In the genomic region with DNA sequence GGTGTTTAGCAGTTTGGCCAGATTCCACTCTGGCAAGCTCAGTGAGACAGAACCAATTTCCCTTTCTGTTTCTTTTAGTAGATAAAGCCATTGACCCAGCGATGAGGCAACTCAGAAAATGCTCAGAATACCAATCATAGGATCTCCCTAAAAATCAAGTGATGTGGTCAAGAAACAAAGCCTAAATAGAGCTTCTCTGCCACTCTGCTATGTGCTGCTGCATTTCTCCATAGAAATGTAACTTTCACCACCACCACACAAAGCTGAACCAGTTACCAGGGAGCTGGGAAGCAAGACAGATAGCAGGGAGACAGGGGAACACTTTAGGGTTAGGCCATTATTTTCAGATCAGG, we compare ENCODE assay signal across 18 cellular contexts.
A peak's percentile ranks its signal among the peaks of the same experiment; 100 is the strongest.
DNase-seq lines count a peak whose midpoint lies in the region; ATAC-seq, FAIRE-seq and TF ChIP-seq lines count a peak whose summit lies in the region.
"Had no signal": no experiment of that assay in that cellular context is flagged by ENCODE, and none has a peak within 500 bp of the region (broad histone marks: within the 10 kb centered on the region; RNA-seq: fewer than 3 reads in every experiment).

No MANE protein-coding gene starts in this region.

- TF ChIP-seq EP300 in K562 (IDR thresholded peaks at IDR 0.05; ENCODE audit: low read length): no peak

- ATAC-seq in K562 (peak; percentile 50), thoracic aorta (ENCODE audit: insufficient number of reproducible peaks, low FRiP score, low read depth) (no peak)
- ATAC-seq: activated CD8-positive, alpha-beta T cell treated with anti-CD3 and anti-CD28 coated beads for 36 hours; GM12878; HCT116; stimulated activated naive B cell treated with anti-CD40 and anti-IgM and Interleukin-4, amounts not matched to agents 10 μg/mL and 1 μg/mL and 100 μg/mL, for 72 hours had no signal

- dilution Hi-C loops in keratinocyte (cut with MboI; ENCODE audit: extremely low pct_ligation_motif_present, low sequenced_read_pairs): no loop called here

- TF ChIP-seq CTCF in K562 (IDR thresholded peaks at IDR 0.05 in 2 of 3, conservative IDR thresholded peaks at IDR 0.05 in 1 of 3; ENCODE audit: insufficient read depth in 2 of 3, low read depth in 1 of 3, low read length in 3 of 3) (no peak), keratinocyte (optimal IDR thresholded peaks at IDR 0.05 in 1 of 3, IDR thresholded peaks at IDR 0.05 in 1 of 3, conservative IDR thresholded peaks at IDR 0.05 in 1 of 3; ENCODE audit: extremely low read depth in 1 of 3, insufficient read depth in 2 of 3, low read length in 3 of 3) (no peak), thoracic aorta (IDR thresholded peaks at IDR 0.05) (no peak)

- in situ Hi-C loops in K562 (cut with MboI): no loop called here

- H3K36me3 ChIP-seq in K562 (ENCODE audit: control insufficient read depth, insufficient read depth, low read length) (no peaks in the 10 kb centered on the region), keratinocyte (ENCODE audit: control insufficient read depth in 2 of 2, extremely low read depth in 1 of 2, insufficient read depth in 2 of 2, low read length in 2 of 2) (no peaks in the 10 kb centered on the region), thoracic aorta (no peaks in the 10 kb centered on the region)

- H3K4me1 ChIP-seq in K562 (replicated peaks in 1 of 2; ENCODE audit: control insufficient read depth in 2 of 2, insufficient read depth in 2 of 2, low read length in 2 of 2): peaks cover 7 to 13% of the 10 kb centered on the region in 2 experiments; a peak in 4 of 5 replicates
- H3K4me1 ChIP-seq in keratinocyte (ENCODE audit: control insufficient read depth, extremely low read depth, insufficient read depth, low read length): peaks cover 4% of the 10 kb centered on the region
- H3K4me1 ChIP-seq in thoracic aorta (ENCODE audit: control insufficient read depth in 1 of 2, low read depth in 2 of 2): peaks cover 13 to 19% of the 10 kb centered on the region in 2 donors

- FAIRE-seq in K562 (lab: Jason Lieb, UNC) (no peak), keratinocyte (lab: Jason Lieb, UNC) (no peak)
- FAIRE-seq: GM12878 had no signal

- intact Hi-C loops in K562 (cut with micrococcal nuclease): no loop called here

- H3K9me3 ChIP-seq in K562 (replicated peaks; ENCODE audit: control insufficient read depth, insufficient read depth, low read depth, low read length): no peaks in the 10 kb centered on the region
- no peaks in the 10 kb centered on the region for H3K9me3 ChIP-seq in keratinocyte (ENCODE audit: control insufficient read depth, low read depth, low read length)
- H3K9me3 ChIP-seq in thoracic aorta: no peaks in the 10 kb centered on the region

- POLR2A ChIA-PET in K562 (lab: Yijun Ruan, JAX): interaction anchor here (0.8 to 1.2 kb wide), 4 partner anchors 8 to 43 kb away, joined by 3 to 4 read pairs (median 3); no protein-coding TSS in a partner anchor

- H3K4me2 ChIP-seq in K562 (ENCODE audit: insufficient read depth, low read length) (peak overlapping the region; percentile 47; the same call in 1 of the 2 replicates), keratinocyte (ENCODE audit: control insufficient read depth, extremely low read depth, insufficient read depth, low read depth, low read length) (no peak overlapping the region)

- WGBS in K562 (ENCODE audit: insufficient coverage, low coverage, missing lambda C conversion rate): 0% methylated on average over 1 of the region's 1 CpG

- CTCF ChIA-PET in K562 (lab: Yijun Ruan, JAX; ENCODE audit: low intra/inter-chr PET ratio): no interaction called here

- TF ChIP-seq POLR2A in K562 (conservative IDR thresholded peaks at IDR 0.05): no peak

- no peaks in the 10 kb centered on the region for H3K79me2 ChIP-seq in K562 (ENCODE audit: control insufficient read depth, insufficient read depth, low read length)
- no peaks in the 10 kb centered on the region for H3K79me2 ChIP-seq in keratinocyte (ENCODE audit: control insufficient read depth, insufficient read depth, low read length)

- DNase-seq in OCI-M1 (lab: John Stamatoyannopoulos, UW): peak; percentile 67
- no peak for DNase-seq in K562 (ENCODE audit: extremely low read depth in 1 of 4, low spot score in 3 of 4)
- no peak for DNase-seq in keratinocyte (ENCODE audit: low read depth, low spot score)
- DNase-seq in thoracic aorta (ENCODE audit: low spot score): no peak
- no peak for DNase-seq in H4 (ENCODE audit: low spot score)
- no peak for DNase-seq in stimulated activated CD8-positive, alpha-beta memory T cell treated with anti-CD3 and anti-CD28 coated beads, Interleukin-4, amount 100 ng/mL, for 48 hours
- DNase-seq in effector CD8-positive, alpha-beta T cell (lab: John Stamatoyannopoulos, UW): no peak
- DNase-seq: activated CD8-positive, alpha-beta T cell treated with anti-CD3 and anti-CD28 coated beads for 36 hours; amygdala; dorsolateral prefrontal cortex; foreskin melanocyte; NCI-H1436; NCI-H2227 treated with DMSO at 0.1 percent for 48 hours; stimulated activated naive B cell treated with anti-CD40 and anti-IgM and Interleukin-4, amounts not matched to agents 10 μg/mL and 1 μg/mL and 100 μg/mL, for 72 hours had no signal

- no peaks in the 10 kb centered on the region for H4K20me1 ChIP-seq in K562 (replicated peaks; ENCODE audit: control insufficient read depth, insufficient read depth, low read length)
- H4K20me1 ChIP-seq in keratinocyte (ENCODE audit: control insufficient read depth, extremely low read depth, insufficient read depth, low read length): no peaks in the 10 kb centered on the region

- H3K4me3 ChIP-seq in K562 (no peak overlapping the region), keratinocyte (ENCODE audit: control insufficient read depth in 2 of 3, extremely low read depth in 1 of 3, insufficient read depth in 2 of 3, low read depth in 1 of 3, low read length in 3 of 3) (no peak overlapping the region), thoracic aorta (no peak overlapping the region)
- H3K4me3 ChIP-seq: dorsolateral prefrontal cortex, GM12878, lung had no signal

- H3K27ac ChIP-seq in K562 (ENCODE audit: extremely low read depth, low read depth, low read length) (peak overlapping the region; percentile 41; the same call in 1 of the 3 replicates), keratinocyte (ENCODE audit: control insufficient read depth, insufficient read depth, low read length) (no peak overlapping the region), thoracic aorta (peak overlapping the region; percentile 1 to 37)
- H3K27ac ChIP-seq: C4-2B had no signal

- TF ChIP-seq RAD21 in K562 (CRISPR knock-in tag; conservative IDR thresholded peaks at IDR 0.05 in 1 of 2, IDR thresholded peaks at IDR 0.05 in 1 of 2): no peak

- no TSS peak for BruUV-seq in K562 (replicated peaks; lab: Mats Ljungman, UMichigan)

- H2AFZ ChIP-seq in K562 (ENCODE audit: low read depth, low read length) (peak overlapping the region; percentile 90), keratinocyte (ENCODE audit: control insufficient read depth, low read length) (peak overlapping the region; percentile 67)

- H3K9me1 ChIP-seq in K562 (ENCODE audit: control insufficient read depth, insufficient read depth, low read length) (no peaks in the 10 kb centered on the region), keratinocyte (ENCODE audit: control insufficient read depth, extremely low read depth, insufficient read depth, low read length) (no peaks in the 10 kb centered on the region)

- H3K27me3 ChIP-seq in K562 (ENCODE audit: control insufficient read depth in 2 of 2, insufficient read depth in 2 of 2, low read length in 2 of 2) (no peaks in the 10 kb centered on the region), keratinocyte (ENCODE audit: control insufficient read depth, extremely low read depth, insufficient read depth, low read length) (no peaks in the 10 kb centered on the region), thoracic aorta (replicated peaks; ENCODE audit: insufficient read depth) (no peaks in the 10 kb centered on the region)
- H3K27me3 ChIP-seq: dorsolateral prefrontal cortex had no signal

- H3K9ac ChIP-seq in K562 (ENCODE audit: insufficient read depth in 1 of 2, low read depth in 2 of 2, low read length in 2 of 2) (peak overlapping the region in 1 of 2 experiments; percentile 30; a peak in 1 of 4 replicates), keratinocyte (ENCODE audit: control insufficient read depth, extremely low read depth, insufficient read depth, low read length) (no peak overlapping the region)

TF ChIP-seq in K562, 482 proteins besides CTCF, POLR2A, EP300 and RAD21 (continues in another document):
- TF ChIP-seq SMAD4 (CRISPR knock-in tag; conservative IDR thresholded peaks at IDR 0.05): 0 out of 2 replicates have a peak, but pooled peaks have one; percentile 30
- peak; percentile 9; the same call in 1 of the 2 replicates for TF ChIP-seq TCFL5 (CRISPR knock-in tag; conservative IDR thresholded peaks at IDR 0.05)
- TF ChIP-seq, protein P1, sequence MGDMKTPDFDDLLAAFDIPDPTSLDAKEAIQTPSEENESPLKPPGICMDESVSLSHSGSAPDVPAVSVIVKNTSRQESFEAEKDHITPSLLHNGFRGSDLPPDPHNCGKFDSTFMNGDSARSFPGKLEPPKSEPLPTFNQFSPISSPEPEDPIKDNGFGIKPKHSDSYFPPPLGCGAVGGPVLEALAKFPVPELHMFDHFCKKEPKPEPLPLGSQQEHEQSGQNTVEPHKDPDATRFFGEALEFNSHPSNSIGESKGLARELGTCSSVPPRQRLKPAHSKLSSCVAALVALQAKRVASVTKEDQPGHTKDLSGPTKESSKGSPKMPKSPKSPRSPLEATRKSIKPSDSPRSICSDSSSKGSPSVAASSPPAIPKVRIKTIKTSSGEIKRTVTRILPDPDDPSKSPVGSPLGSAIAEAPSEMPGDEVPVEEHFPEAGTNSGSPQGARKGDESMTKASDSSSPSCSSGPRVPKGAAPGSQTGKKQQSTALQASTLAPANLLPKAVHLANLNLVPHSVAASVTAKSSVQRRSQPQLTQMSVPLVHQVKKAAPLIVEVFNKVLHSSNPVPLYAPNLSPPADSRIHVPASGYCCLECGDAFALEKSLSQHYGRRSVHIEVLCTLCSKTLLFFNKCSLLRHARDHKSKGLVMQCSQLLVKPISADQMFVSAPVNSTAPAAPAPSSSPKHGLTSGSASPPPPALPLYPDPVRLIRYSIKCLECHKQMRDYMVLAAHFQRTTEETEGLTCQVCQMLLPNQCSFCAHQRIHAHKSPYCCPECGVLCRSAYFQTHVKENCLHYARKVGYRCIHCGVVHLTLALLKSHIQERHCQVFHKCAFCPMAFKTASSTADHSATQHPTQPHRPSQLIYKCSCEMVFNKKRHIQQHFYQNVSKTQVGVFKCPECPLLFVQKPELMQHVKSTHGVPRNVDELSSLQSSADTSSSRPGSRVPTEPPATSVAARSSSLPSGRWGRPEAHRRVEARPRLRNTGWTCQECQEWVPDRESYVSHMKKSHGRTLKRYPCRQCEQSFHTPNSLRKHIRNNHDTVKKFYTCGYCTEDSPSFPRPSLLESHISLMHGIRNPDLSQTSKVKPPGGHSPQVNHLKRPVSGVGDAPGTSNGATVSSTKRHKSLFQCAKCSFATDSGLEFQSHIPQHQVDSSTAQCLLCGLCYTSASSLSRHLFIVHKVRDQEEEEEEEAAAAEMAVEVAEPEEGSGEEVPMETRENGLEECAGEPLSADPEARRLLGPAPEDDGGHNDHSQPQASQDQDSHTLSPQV (IDR thresholded peaks at IDR 0.05): 0 out of 2 replicates have a peak, but pooled peaks have one; percentile 42
- TF ChIP-seq PTTG1 (tag; IDR thresholded peaks at IDR 0.05; ENCODE audit: low read depth): no peak
- TF ChIP-seq ZNF175 (CRISPR knock-in tag; IDR thresholded peaks at IDR 0.05; ENCODE audit: low read depth): 0 out of 2 replicates have a peak, but pooled peaks have one; percentile 16
